In the genomic region with DNA sequence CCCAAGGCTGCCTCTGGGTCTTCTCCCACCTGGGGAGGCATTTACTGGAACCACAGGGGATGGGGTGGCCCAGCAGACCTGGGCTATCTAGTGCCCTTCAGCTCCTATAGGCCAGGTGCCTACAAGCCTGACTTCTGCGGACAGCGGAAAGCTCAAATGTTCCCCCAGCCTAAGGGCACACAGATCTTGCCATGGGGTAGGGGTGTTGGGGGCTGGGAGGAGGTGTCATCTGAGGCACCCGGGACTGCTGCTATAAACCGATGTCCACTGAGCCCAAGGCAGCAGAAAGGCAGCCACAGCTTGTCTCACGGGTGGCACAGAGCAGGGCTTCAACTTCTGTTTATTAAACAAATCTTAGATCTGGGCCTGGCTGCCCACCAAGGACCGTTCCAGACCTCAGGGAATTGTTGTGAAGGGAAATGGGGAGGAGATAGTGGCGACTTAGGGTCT, we compare ENCODE assay signal across 9 cellular contexts. TPM values are rescaled to one million over a fixed set of nuclear protein-coding genes. Genes with fewer than 3 reads are reported as not detected.
A peak's percentile ranks its signal among the peaks of the same experiment; 100 is the strongest.
DNase-seq lines count a peak whose midpoint lies in the region; ATAC-seq and TF ChIP-seq lines count a peak whose summit lies in the region.
"Had no signal": no experiment of that assay in that cellular context is flagged by ENCODE, and none has a peak within 500 bp of the region (broad histone marks: within the 10 kb centered on the region; RNA-seq: fewer than 3 reads in every experiment).

No MANE protein-coding gene starts in this region.

- H3K36me3 Mint-ChIP-seq in T-helper 1 cell treated with Interleukin-12 subunit alpha and Interleukin-12 subunit beta and Interleukin-4 antibody, amounts not matched to agents 30 μg/mL and 1 μg/mL, for 36 hours (ENCODE audit: low read depth), result peaks cover 1% of the 10 kb centered on the region
- no peaks in the 10 kb centered on the region for H3K36me3 Mint-ChIP-seq in activated naive CD8-positive, alpha-beta T cell treated with anti-CD3 and anti-CD28 coated beads, Interleukin-2, amount 50 U/mL, for 24 hours (ENCODE audit: low read depth)

- TF ChIP-seq CTCF in left lung (IDR thresholded peaks at IDR 0.05), result no peak

- peaks cover 23 to 85% of the 10 kb centered on the region in 2 donors for H3K4me1 ChIP-seq in left lung
- H3K4me1 ChIP-seq in stomach smooth muscle (ENCODE audit: control insufficient read depth, insufficient read depth, low read length), result peaks cover 79% of the 10 kb centered on the region

- peaks cover 0 to 1% of the 10 kb centered on the region in 2 donors for H3K36me3 ChIP-seq in left lung
- H3K36me3 ChIP-seq in stomach smooth muscle (ENCODE audit: control insufficient read depth in 2 of 2, insufficient read depth in 2 of 2, low read length in 2 of 2), result no peaks in the 10 kb centered on the region

- intact Hi-C loops in left lung (cut with DNase I), result no loop called here

- no peaks in the 10 kb centered on the region for H3K9me3 Mint-ChIP-seq in T-helper 1 cell treated with Interleukin-12 subunit alpha and Interleukin-12 subunit beta and Interleukin-4 antibody, amounts not matched to agents 30 μg/mL and 1 μg/mL, for 36 hours
- no peaks in the 10 kb centered on the region for H3K9me3 Mint-ChIP-seq in activated naive CD8-positive, alpha-beta T cell treated with anti-CD3 and anti-CD28 coated beads, Interleukin-2, amount 50 U/mL, for 24 hours

- peak overlapping the region; percentile 90 to 93 for H3K27ac ChIP-seq in left lung
- peak overlapping the region; percentile 89 for H3K27ac ChIP-seq in stomach smooth muscle (ENCODE audit: low read length)

- no peak for ATAC-seq in activated naive CD8-positive, alpha-beta T cell treated with anti-CD3 and anti-CD28 coated beads, Interleukin-2, amount 50 U/mL, for 24 hours
- no peak for ATAC-seq in left lung

- no peaks in the 10 kb centered on the region for H3K9me3 ChIP-seq in left lung
- H3K9me3 ChIP-seq in stomach smooth muscle (ENCODE audit: control insufficient read depth in 2 of 2, low read length in 2 of 2), result no peaks in the 10 kb centered on the region

- DNase-seq in T-helper 1 cell, result no peak
- DNase-seq in activated naive CD8-positive, alpha-beta T cell treated with anti-CD3 and anti-CD28 coated beads, Interleukin-2, amount 50 U/mL, for 24 hours, result no peak
- DNase-seq in left lung, result peak in 1 of 2 donors; percentile 20
- no peak for DNase-seq in cerebellar nuclear complex (lab: John Stamatoyannopoulos, UW)
- DNase-seq in NOMO-1 treated with dmso at 0.1 percent for 144 hours (lab: John Stamatoyannopoulos, UW; ENCODE audit: unreplicated experiment), result no peak
- DNase-seq in NCI-H2081 (lab: John Stamatoyannopoulos, UW), result no peak
- DNase-seq: activated CD4-positive, alpha-beta T cell treated with anti-CD3 and anti-CD28 coated beads for 4 hours had no signal

- H3K9ac ChIP-seq in stomach smooth muscle (ENCODE audit: low read length in 2 of 2), result peak overlapping the region; percentile 77 to 84

- no peaks in the 10 kb centered on the region for H3K27me3 Mint-ChIP-seq in T-helper 1 cell treated with Interleukin-12 subunit alpha and Interleukin-12 subunit beta and Interleukin-4 antibody, amounts not matched to agents 30 μg/mL and 1 μg/mL, for 36 hours (ENCODE audit: low read depth)
- H3K27me3 Mint-ChIP-seq in activated naive CD8-positive, alpha-beta T cell treated with anti-CD3 and anti-CD28 coated beads, Interleukin-2, amount 50 U/mL, for 24 hours, result peaks cover 6% of the 10 kb centered on the region

- peaks cover 0 to 68% of the 10 kb centered on the region in 2 donors for H3K27me3 ChIP-seq in left lung
- H3K27me3 ChIP-seq in stomach smooth muscle (ENCODE audit: control insufficient read depth in 1 of 2, insufficient read depth in 2 of 2, low read length in 2 of 2), result no peaks in the 10 kb centered on the region

- H3K4me1 Mint-ChIP-seq in T-helper 1 cell treated with Interleukin-12 subunit alpha and Interleukin-12 subunit beta and Interleukin-4 antibody, amounts not matched to agents 30 μg/mL and 1 μg/mL, for 36 hours (ENCODE audit: low read depth), result peaks cover 18% of the 10 kb centered on the region
- H3K4me1 Mint-ChIP-seq in activated naive CD8-positive, alpha-beta T cell treated with anti-CD3 and anti-CD28 coated beads, Interleukin-2, amount 50 U/mL, for 24 hours, result peaks cover 40% of the 10 kb centered on the region

- H3K4me3 Mint-ChIP-seq in T-helper 1 cell treated with Interleukin-12 subunit alpha and Interleukin-12 subunit beta and Interleukin-4 antibody, amounts not matched to agents 30 μg/mL and 1 μg/mL, for 36 hours, result peak overlapping the region; percentile 68
- H3K4me3 Mint-ChIP-seq in activated naive CD8-positive, alpha-beta T cell treated with anti-CD3 and anti-CD28 coated beads, Interleukin-2, amount 50 U/mL, for 24 hours, result peak overlapping the region; percentile 59

- H3K27ac Mint-ChIP-seq in T-helper 1 cell treated with Interleukin-12 subunit alpha and Interleukin-12 subunit beta and Interleukin-4 antibody, amounts not matched to agents 30 μg/mL and 1 μg/mL, for 36 hours, result no peak overlapping the region
- H3K27ac Mint-ChIP-seq in activated naive CD8-positive, alpha-beta T cell treated with anti-CD3 and anti-CD28 coated beads, Interleukin-2, amount 50 U/mL, for 24 hours, result no peak overlapping the region

- H3K4me3 ChIP-seq in left lung (peak overlapping the region in 1 of 2 donors; percentile 82), stomach smooth muscle (ENCODE audit: low read length in 2 of 2) (peak overlapping the region; percentile 75 to 79)

RNA-seq across cellular contexts. Expression of gene MYO1C, which starts 3.6 kb away (rescaled TPM):
- total RNA-seq in left lung, result 100 to 1,000 TPM; 242 to 282 TPM

RNA-seq across cellular contexts. Expression of gene INPP5K, which starts 27.6 kb away (rescaled TPM):
- total RNA-seq in left lung, result 10 to 100 TPM; 41.9 to 51.1 TPM

RNA-seq across cellular contexts. Expression of gene CRK, which starts 32.8 kb away (rescaled TPM):
- 10 to 100 TPM; 65.4 to 84.0 TPM for total RNA-seq in left lung
